1 cellular context compared by ENCODE assay signal in the genomic region with DNA sequence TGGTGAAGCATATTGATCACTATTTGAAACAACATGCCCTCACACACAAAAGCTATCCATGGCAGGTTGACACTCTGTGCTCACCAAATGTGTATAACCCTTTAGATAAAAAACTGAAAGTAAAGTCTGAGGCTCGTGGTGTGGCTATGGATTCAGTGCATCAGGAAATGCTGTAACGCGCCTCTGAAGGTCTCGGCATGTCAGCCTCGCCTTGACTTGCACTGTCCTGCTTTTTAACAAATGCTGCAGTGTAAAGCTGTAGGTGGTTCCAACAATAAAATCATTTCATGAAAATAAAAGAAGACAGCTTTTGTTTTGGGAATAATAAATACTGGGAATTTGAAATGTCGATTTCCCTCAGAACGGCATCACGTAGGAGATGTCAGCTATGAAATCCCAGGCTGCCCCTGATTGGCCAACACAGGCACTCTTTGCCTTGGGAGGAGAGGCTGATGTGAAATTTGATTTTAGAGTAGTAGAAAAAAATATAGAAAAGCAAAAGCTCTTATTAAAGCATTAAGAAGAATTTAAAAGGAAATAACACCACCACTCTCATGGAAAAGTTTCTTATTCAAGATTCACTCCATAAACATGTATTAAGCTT.
TF ChIP-seq lines count a peak whose summit lies in the region.

No MANE protein-coding gene starts in this region.

TF ChIP-seq in SK-N-SH treated with all-trans-retinoic acid at 6 μM for 48 hours, 23 proteins besides CTCF, POLR2A, EP300 and RAD21 (continued from another document):
- TF ChIP-seq, protein P1, sequence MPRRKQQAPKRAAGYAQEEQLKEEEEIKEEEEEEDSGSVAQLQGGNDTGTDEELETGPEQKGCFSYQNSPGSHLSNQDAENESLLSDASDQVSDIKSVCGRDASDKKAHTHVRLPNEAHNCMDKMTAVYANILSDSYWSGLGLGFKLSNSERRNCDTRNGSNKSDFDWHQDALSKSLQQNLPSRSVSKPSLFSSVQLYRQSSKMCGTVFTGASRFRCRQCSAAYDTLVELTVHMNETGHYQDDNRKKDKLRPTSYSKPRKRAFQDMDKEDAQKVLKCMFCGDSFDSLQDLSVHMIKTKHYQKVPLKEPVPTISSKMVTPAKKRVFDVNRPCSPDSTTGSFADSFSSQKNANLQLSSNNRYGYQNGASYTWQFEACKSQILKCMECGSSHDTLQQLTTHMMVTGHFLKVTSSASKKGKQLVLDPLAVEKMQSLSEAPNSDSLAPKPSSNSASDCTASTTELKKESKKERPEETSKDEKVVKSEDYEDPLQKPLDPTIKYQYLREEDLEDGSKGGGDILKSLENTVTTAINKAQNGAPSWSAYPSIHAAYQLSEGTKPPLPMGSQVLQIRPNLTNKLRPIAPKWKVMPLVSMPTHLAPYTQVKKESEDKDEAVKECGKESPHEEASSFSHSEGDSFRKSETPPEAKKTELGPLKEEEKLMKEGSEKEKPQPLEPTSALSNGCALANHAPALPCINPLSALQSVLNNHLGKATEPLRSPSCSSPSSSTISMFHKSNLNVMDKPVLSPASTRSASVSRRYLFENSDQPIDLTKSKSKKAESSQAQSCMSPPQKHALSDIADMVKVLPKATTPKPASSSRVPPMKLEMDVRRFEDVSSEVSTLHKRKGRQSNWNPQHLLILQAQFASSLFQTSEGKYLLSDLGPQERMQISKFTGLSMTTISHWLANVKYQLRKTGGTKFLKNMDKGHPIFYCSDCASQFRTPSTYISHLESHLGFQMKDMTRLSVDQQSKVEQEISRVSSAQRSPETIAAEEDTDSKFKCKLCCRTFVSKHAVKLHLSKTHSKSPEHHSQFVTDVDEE (CRISPR knock-in tag; IDR thresholded peaks at IDR 0.05), result no peak
- TF ChIP-seq PPARA (CRISPR knock-in tag; IDR thresholded peaks at IDR 0.05; ENCODE audit: borderline replicate concordance) (no peak), ZFP3 (CRISPR knock-in tag; IDR thresholded peaks at IDR 0.05) (no peak)
TF ChIP-seq in SK-N-SH treated with all-trans-retinoic acid at 6 μM for 48 hours: peak in this region for 0.
